Comparison of ENCODE assay signal across 10 cellular contexts in genomic region chr5:115962565-115963402, GRCh38. TPM values are rescaled to one million over a fixed set of nuclear protein-coding genes. Genes with fewer than 3 reads are reported as not detected.
DNase-seq lines count a peak whose midpoint lies in the region; ATAC-seq and TF ChIP-seq lines count a peak whose summit lies in the region.
"Had no signal": no experiment of that assay in that cellular context is flagged by ENCODE, and none has a peak within 500 bp of the region (broad histone marks: within the 10 kb centered on the region; RNA-seq: fewer than 3 reads in every experiment).

No MANE protein-coding gene starts in this region.

- POLR2A ChIA-PET in activated naive CD8-positive, alpha-beta T cell treated with anti-CD3 and anti-CD28 coated beads, Interleukin-2, amount 10 ng/mL, durations not matched to agents 7 days and 5 days (lab: Charles Lee): no interaction called here

- ATAC-seq in activated naive CD8-positive, alpha-beta T cell treated with anti-CD3 and anti-CD28 coated beads, Interleukin-2, amount 10 ng/mL, durations not matched to agents 7 days and 5 days (ENCODE audit: low read depth): peak; percentile 39
- ATAC-seq in memory B cell (ENCODE audit: low read depth) (peak; percentile 34), HG02678 (IDR thresholded peaks at IDR 0.05; ENCODE audit: unreplicated experiment) (no peak), HG03565 (IDR thresholded peaks at IDR 0.05; ENCODE audit: unreplicated experiment) (no peak)

- H3K36me3 ChIP-seq in duodenal mucosa (ENCODE audit: control insufficient read depth in 1 of 2, insufficient read depth in 2 of 2, low read length in 2 of 2) (no peaks in the 10 kb centered on the region), uterus (no peaks in the 10 kb centered on the region)

- intact Hi-C loops in uterus (cut with DNase I; ENCODE audit: low total_unique reads): no loop called here

- H3K4me1 Mint-ChIP-seq in activated naive CD8-positive, alpha-beta T cell treated with anti-CD3 and anti-CD28 coated beads, Interleukin-2, amount 10 ng/mL, durations not matched to agents 7 days and 5 days: peaks cover 7% of the 10 kb centered on the region
- peaks cover 9% of the 10 kb centered on the region for H3K4me1 Mint-ChIP-seq in activated naive CD8-positive, alpha-beta T cell treated with anti-CD3 and anti-CD28 coated beads for 36 hours
- peaks cover 5% of the 10 kb centered on the region for H3K4me1 Mint-ChIP-seq in memory B cell

- TF ChIP-seq CTCF in uterus (IDR thresholded peaks at IDR 0.05): no peak

- no peak overlapping the region for H3K27ac ChIP-seq in duodenal mucosa (ENCODE audit: low read depth, low read length)
- no peak overlapping the region for H3K27ac ChIP-seq in uterus

- H3K4me1 ChIP-seq in duodenal mucosa (ENCODE audit: control insufficient read depth in 1 of 2, insufficient read depth in 2 of 2, low read length in 2 of 2) (peaks cover 5 to 9% of the 10 kb centered on the region in 2 donors), uterus (no peaks in the 10 kb centered on the region)

- peak; percentile 37 for DNase-seq in activated naive CD8-positive, alpha-beta T cell treated with anti-CD3 and anti-CD28 coated beads, Interleukin-2, amount 10 ng/mL, durations not matched to agents 7 days and 5 days
- no peak for DNase-seq in activated naive CD8-positive, alpha-beta T cell treated with anti-CD3 and anti-CD28 coated beads for 36 hours
- DNase-seq in memory B cell (ENCODE audit: low spot score in 2 of 2) (peak in 1 of 2 donors; percentile 18), uterus (no peak)
- no peak for DNase-seq in activated CD4-positive, CD25-positive, alpha-beta regulatory T cell treated with anti-CD3 and anti-CD28 coated beads, Interleukin-2, amount 50 U/mL, for 72 hours

- H3K4me3 Mint-ChIP-seq in activated naive CD8-positive, alpha-beta T cell treated with anti-CD3 and anti-CD28 coated beads, Interleukin-2, amount 10 ng/mL, durations not matched to agents 7 days and 5 days: no peak overlapping the region
- H3K4me3 Mint-ChIP-seq in activated naive CD8-positive, alpha-beta T cell treated with anti-CD3 and anti-CD28 coated beads for 36 hours: no peak overlapping the region
- peak overlapping the region; percentile 60 for H3K4me3 Mint-ChIP-seq in memory B cell

- no peak for TF ChIP-seq POLR2A in uterus (IDR thresholded peaks at IDR 0.05)

- H3K27me3 ChIP-seq in duodenal mucosa (ENCODE audit: control insufficient read depth in 1 of 2, insufficient read depth in 2 of 2, low read length in 2 of 2) (peaks cover 36 to 62% of the 10 kb centered on the region in 2 donors), uterus (peaks cover 0 to 44% of the 10 kb centered on the region in 2 donors)

- H3K27me3 Mint-ChIP-seq in activated naive CD8-positive, alpha-beta T cell treated with anti-CD3 and anti-CD28 coated beads, Interleukin-2, amount 10 ng/mL, durations not matched to agents 7 days and 5 days: peaks cover 71% of the 10 kb centered on the region
- peaks cover 70% of the 10 kb centered on the region for H3K27me3 Mint-ChIP-seq in activated naive CD8-positive, alpha-beta T cell treated with anti-CD3 and anti-CD28 coated beads for 36 hours
- peaks cover 19% of the 10 kb centered on the region for H3K27me3 Mint-ChIP-seq in memory B cell

- H3K9me3 Mint-ChIP-seq in activated naive CD8-positive, alpha-beta T cell treated with anti-CD3 and anti-CD28 coated beads, Interleukin-2, amount 10 ng/mL, durations not matched to agents 7 days and 5 days: no peaks in the 10 kb centered on the region
- no peaks in the 10 kb centered on the region for H3K9me3 Mint-ChIP-seq in activated naive CD8-positive, alpha-beta T cell treated with anti-CD3 and anti-CD28 coated beads for 36 hours
- H3K9me3 Mint-ChIP-seq in memory B cell: no peaks in the 10 kb centered on the region

- H3K36me3 Mint-ChIP-seq in activated naive CD8-positive, alpha-beta T cell treated with anti-CD3 and anti-CD28 coated beads, Interleukin-2, amount 10 ng/mL, durations not matched to agents 7 days and 5 days: no peaks in the 10 kb centered on the region
- peaks cover 2% of the 10 kb centered on the region for H3K36me3 Mint-ChIP-seq in activated naive CD8-positive, alpha-beta T cell treated with anti-CD3 and anti-CD28 coated beads for 36 hours
- no peaks in the 10 kb centered on the region for H3K36me3 Mint-ChIP-seq in memory B cell

- H3K9me3 ChIP-seq in duodenal mucosa (ENCODE audit: control insufficient read depth in 1 of 2, low read length in 2 of 2) (no peaks in the 10 kb centered on the region), uterus (no peaks in the 10 kb centered on the region)

- no peak overlapping the region for H3K9ac ChIP-seq in duodenal mucosa (ENCODE audit: low read depth in 1 of 2, low read length in 2 of 2)

- H3K4me3 ChIP-seq in duodenal mucosa (ENCODE audit: low read depth in 1 of 2, low read length in 2 of 2): peak overlapping the region; percentile 47 to 54
- H3K4me3 ChIP-seq in uterus: peak overlapping the region; percentile 14 to 28

- H3K27ac Mint-ChIP-seq in activated naive CD8-positive, alpha-beta T cell treated with anti-CD3 and anti-CD28 coated beads, Interleukin-2, amount 10 ng/mL, durations not matched to agents 7 days and 5 days: no peak overlapping the region
- H3K27ac Mint-ChIP-seq in activated naive CD8-positive, alpha-beta T cell treated with anti-CD3 and anti-CD28 coated beads for 36 hours: no peak overlapping the region
- no peak overlapping the region for H3K27ac Mint-ChIP-seq in memory B cell

RNA-seq across cellular contexts. Expression of gene LVRN, which starts 0.5 kb away (rescaled TPM):
- total RNA-seq in activated naive CD8-positive, alpha-beta T cell treated with anti-CD3 and anti-CD28 coated beads, Interleukin-2, amount 10 ng/mL, durations not matched to agents 7 days and 5 days: not detected
- total RNA-seq in activated naive CD8-positive, alpha-beta T cell treated with anti-CD3 and anti-CD28 coated beads for 36 hours: not detected
- 1 to 10 TPM in 1 of 4 donors, not detected in 3; 1.7 TPM for total RNA-seq in uterus
- total RNA-seq: activated CD8-positive, alpha-beta memory T cell treated with anti-CD3 and anti-CD28 coated beads for 36 hours; HT1080 had no signal

Comparison
In these comparisons a context has a peak if more than half of its experiments do, and no peak if none do; other contexts are left out.
1. ATAC-seq: peak in activated naive CD8-positive, alpha-beta T cell treated with anti-CD3 and anti-CD28 coated beads, Interleukin-2, amount 10 ng/mL, durations not matched to agents 7 days and 5 days (single experiment) and memory B cell (single experiment); none in HG02678 (single experiment) and HG03565 (single experiment).